In the genomic region with DNA sequence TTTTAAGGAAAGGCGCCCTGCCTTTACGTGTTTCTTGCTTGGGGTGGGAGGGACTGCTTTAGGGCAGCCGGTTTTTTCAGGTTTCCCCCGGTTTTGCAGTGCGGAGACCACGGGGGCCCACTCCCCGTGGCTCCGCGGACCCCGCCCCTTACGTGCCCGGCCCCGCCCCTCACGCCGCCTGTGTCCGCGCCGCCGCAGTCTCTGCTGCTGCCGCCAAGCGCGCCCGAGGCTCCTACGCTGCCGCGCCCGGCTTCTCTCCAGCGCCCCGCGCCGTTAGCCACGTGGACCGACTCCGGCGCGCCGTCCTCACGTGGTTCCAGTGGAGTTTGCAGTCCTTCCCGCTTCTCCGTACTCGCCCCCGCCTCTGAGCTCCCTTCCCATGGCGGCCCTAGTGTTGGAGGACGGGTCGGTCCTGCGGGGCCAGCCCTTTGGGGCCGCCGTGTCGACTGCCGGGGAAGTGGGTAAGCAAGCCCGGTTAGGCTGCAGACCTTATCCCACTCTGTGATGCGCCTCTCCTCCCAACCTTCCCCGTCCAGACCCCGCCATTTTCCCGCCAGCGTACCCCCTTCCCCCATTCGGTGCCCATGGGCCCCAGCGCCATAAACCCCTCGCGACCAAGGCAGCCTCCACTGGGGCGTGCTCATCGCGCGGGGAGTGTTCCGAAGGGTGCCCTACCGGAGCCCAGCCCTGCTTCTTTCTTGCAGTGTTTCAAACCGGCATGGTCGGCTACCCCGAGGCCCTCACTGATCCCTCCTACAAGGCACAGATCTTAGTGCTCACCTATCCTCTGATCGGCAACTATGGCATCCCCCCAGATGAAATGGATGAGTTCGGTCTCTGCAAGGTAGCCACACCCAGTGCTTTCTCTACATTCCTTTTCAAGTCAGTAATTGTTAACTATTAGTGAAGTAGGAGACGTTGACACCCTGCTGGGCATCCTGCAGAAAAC, we compare ENCODE assay signal across 1 cellular context.
TF ChIP-seq lines count a peak whose summit lies in the region.

TSS of gene CAD (plus strand) at position 197 of the 949 bp plus-strand sequence. CDS start at position 380, 183 bp downstream.

TF ChIP-seq in K562, 482 proteins besides CTCF, POLR2A, EP300 and RAD21 (continued from another document and continues in another):
- TF ChIP-seq ZBTB26 (CRISPR knock-in tag; IDR thresholded peaks at IDR 0.05) (no peak), ZBTB40 (IDR thresholded peaks at IDR 0.05) (peak; percentile 48; the same call in 1 of the 2 replicates), ZBTB40 (CRISPR knock-in tag; IDR thresholded peaks at IDR 0.05) (no peak), NCOA1 (IDR thresholded peaks at IDR 0.05; ENCODE audit: low read depth) (no peak), RFX7 (CRISPR knock-in tag; IDR thresholded peaks at IDR 0.05) (no peak), MED1 (CRISPR knock-in tag; IDR thresholded peaks at IDR 0.05; ENCODE audit: borderline replicate concordance) (no peak), ZNF707 (CRISPR knock-in tag; conservative IDR thresholded peaks at IDR 0.05) (no peak), ZNF146 (CRISPR knock-in tag; IDR thresholded peaks at IDR 0.05; ENCODE audit: unreplicated experiment) (no peak), PTTG1 (tag; IDR thresholded peaks at IDR 0.05; ENCODE audit: low read depth) (no peak), SIN3A (IDR thresholded peaks at IDR 0.05; ENCODE audit: borderline replicate concordance in 2 of 2, control insufficient read depth in 1 of 2, low read depth in 2 of 2, low read length in 2 of 2) (peak in 1 of 2 experiments; percentile 97; a peak in 2 of 4 replicates), FUS (optimal IDR thresholded peaks at IDR 0.05; ENCODE audit: low read depth, low read length) (no peak), JUNB (CRISPR knock-in tag; conservative IDR thresholded peaks at IDR 0.05) (no peak), ETS1 (conservative IDR thresholded peaks at IDR 0.05; ENCODE audit: control insufficient read depth, low read depth, low read length) (peak; percentile 88), CBFA2T2 (conservative IDR thresholded peaks at IDR 0.05) (peak; percentile 47; the same call in 1 of the 2 replicates), ZNF512 (tag; IDR thresholded peaks at IDR 0.05) (no peak), LCOR (CRISPR knock-in tag; IDR thresholded peaks at IDR 0.05) (0 out of 2 replicates have a peak, but pooled peaks have one; percentile 25)
- TF ChIP-seq, protein P1, sequence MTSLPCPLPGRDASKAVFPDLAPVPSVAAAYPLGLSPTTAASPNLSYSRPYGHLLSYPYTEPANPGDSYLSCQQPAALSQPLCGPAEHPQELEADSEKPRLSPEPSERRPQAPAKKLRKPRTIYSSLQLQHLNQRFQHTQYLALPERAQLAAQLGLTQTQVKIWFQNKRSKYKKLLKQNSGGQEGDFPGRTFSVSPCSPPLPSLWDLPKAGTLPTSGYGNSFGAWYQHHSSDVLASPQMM (CRISPR knock-in tag; IDR thresholded peaks at IDR 0.05) = no peak
- TF ChIP-seq, protein P2, sequence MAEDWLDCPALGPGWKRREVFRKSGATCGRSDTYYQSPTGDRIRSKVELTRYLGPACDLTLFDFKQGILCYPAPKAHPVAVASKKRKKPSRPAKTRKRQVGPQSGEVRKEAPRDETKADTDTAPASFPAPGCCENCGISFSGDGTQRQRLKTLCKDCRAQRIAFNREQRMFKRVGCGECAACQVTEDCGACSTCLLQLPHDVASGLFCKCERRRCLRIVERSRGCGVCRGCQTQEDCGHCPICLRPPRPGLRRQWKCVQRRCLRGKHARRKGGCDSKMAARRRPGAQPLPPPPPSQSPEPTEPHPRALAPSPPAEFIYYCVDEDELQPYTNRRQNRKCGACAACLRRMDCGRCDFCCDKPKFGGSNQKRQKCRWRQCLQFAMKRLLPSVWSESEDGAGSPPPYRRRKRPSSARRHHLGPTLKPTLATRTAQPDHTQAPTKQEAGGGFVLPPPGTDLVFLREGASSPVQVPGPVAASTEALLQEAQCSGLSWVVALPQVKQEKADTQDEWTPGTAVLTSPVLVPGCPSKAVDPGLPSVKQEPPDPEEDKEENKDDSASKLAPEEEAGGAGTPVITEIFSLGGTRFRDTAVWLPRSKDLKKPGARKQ (CRISPR knock-in tag; IDR thresholded peaks at IDR 0.05) = no peak
- TF ChIP-seq, protein P3, sequence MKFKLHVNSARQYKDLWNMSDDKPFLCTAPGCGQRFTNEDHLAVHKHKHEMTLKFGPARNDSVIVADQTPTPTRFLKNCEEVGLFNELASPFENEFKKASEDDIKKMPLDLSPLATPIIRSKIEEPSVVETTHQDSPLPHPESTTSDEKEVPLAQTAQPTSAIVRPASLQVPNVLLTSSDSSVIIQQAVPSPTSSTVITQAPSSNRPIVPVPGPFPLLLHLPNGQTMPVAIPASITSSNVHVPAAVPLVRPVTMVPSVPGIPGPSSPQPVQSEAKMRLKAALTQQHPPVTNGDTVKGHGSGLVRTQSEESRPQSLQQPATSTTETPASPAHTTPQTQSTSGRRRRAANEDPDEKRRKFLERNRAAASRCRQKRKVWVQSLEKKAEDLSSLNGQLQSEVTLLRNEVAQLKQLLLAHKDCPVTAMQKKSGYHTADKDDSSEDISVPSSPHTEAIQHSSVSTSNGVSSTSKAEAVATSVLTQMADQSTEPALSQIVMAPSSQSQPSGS (CRISPR knock-in tag; IDR thresholded peaks at IDR 0.05) = no peak
- TF ChIP-seq, protein P4, sequence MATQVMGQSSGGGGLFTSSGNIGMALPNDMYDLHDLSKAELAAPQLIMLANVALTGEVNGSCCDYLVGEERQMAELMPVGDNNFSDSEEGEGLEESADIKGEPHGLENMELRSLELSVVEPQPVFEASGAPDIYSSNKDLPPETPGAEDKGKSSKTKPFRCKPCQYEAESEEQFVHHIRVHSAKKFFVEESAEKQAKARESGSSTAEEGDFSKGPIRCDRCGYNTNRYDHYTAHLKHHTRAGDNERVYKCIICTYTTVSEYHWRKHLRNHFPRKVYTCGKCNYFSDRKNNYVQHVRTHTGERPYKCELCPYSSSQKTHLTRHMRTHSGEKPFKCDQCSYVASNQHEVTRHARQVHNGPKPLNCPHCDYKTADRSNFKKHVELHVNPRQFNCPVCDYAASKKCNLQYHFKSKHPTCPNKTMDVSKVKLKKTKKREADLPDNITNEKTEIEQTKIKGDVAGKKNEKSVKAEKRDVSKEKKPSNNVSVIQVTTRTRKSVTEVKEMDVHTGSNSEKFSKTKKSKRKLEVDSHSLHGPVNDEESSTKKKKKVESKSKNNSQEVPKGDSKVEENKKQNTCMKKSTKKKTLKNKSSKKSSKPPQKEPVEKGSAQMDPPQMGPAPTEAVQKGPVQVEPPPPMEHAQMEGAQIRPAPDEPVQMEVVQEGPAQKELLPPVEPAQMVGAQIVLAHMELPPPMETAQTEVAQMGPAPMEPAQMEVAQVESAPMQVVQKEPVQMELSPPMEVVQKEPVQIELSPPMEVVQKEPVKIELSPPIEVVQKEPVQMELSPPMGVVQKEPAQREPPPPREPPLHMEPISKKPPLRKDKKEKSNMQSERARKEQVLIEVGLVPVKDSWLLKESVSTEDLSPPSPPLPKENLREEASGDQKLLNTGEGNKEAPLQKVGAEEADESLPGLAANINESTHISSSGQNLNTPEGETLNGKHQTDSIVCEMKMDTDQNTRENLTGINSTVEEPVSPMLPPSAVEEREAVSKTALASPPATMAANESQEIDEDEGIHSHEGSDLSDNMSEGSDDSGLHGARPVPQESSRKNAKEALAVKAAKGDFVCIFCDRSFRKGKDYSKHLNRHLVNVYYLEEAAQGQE (CRISPR knock-in tag; IDR thresholded peaks at IDR 0.05; ENCODE audit: low read depth) = 0 out of 2 replicates have a peak, but pooled peaks have one; percentile 40
- TF ChIP-seq, protein P5, sequence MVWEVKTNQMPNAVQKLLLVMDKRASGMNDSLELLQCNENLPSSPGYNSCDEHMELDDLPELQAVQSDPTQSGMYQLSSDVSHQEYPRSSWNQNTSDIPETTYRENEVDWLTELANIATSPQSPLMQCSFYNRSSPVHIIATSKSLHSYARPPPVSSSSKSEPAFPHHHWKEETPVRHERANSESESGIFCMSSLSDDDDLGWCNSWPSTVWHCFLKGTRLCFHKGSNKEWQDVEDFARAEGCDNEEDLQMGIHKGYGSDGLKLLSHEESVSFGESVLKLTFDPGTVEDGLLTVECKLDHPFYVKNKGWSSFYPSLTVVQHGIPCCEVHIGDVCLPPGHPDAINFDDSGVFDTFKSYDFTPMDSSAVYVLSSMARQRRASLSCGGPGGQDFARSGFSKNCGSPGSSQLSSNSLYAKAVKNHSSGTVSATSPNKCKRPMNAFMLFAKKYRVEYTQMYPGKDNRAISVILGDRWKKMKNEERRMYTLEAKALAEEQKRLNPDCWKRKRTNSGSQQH (CRISPR knock-in tag; IDR thresholded peaks at IDR 0.05) = no peak
